8 cellular contexts compared by ENCODE assay signal in the genomic region with DNA sequence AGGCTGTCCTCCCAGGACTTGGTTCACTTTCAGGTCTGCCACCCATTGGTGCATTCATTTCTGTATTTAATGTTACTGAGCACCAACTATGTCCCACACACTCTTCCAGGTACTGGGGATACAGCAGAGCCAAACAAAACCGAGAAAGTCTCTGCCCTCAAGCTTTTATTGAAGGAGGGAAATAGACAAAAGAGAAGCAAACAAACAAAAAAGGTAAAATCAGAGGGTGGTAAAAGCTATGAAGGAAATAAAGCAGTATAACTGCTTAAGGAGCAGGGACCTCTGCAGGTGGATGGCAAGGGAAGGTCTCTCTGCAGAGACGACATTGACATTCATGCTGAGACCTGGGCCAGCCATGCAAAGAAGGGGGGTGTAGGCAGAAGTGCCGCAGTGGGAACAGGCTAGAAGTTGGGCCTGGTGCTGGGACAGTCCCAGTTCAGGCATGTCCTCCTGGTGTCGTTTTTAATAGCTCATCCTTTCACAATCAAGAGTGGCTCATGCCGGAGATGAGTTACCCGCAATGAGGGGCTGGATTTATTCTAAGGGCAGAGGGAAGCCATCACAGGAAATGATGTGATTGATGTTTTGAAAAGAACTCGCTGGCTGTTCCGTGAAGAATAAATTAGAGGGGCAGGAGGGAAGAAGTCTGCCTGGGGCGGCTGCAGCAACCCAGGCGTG.
DNase-seq lines count a peak whose midpoint lies in the region; TF ChIP-seq lines count a peak whose summit lies in the region.

No MANE protein-coding gene starts in this region.

- TF ChIP-seq CTCF in fibroblast of villous mesenchyme (IDR thresholded peaks at IDR 0.05; ENCODE audit: insufficient read depth, low read depth, low read length), result no peak
- TF ChIP-seq CTCF in ovary (IDR thresholded peaks at IDR 0.05), result no peak

- H3K36me3 ChIP-seq in ES-I3 (ENCODE audit: insufficient read depth, low read length), result no peaks in the 10 kb centered on the region; the same call in 1 of the 2 replicates
- no peaks in the 10 kb centered on the region for H3K36me3 ChIP-seq in HAP-1 (replicated peaks)
- H3K36me3 ChIP-seq in ovary, result no peaks in the 10 kb centered on the region

- H3K9ac ChIP-seq in ES-I3 (ENCODE audit: low read depth, low read length), result peak overlapping the region; percentile 28

- TF ChIP-seq POLR2A in ovary (IDR thresholded peaks at IDR 0.05), result no peak

- H3K4me3 ChIP-seq in HAP-1, result peak overlapping the region; percentile 15
- no peak overlapping the region for H3K4me3 ChIP-seq in fibroblast of villous mesenchyme (ENCODE audit: low read depth, low read length)
- H3K4me3 ChIP-seq in ovary, result peak overlapping the region; percentile 29

- no peaks in the 10 kb centered on the region for H3K27me3 ChIP-seq in HAP-1 (ENCODE audit: low read depth)
- H3K27me3 ChIP-seq in ovary, result no peaks in the 10 kb centered on the region

- H3K9me3 ChIP-seq in ES-I3 (ENCODE audit: control insufficient read depth, insufficient read depth, low read length) (no peaks in the 10 kb centered on the region), HAP-1 (no peaks in the 10 kb centered on the region), ovary (no peaks in the 10 kb centered on the region)

- no peak for TF ChIP-seq EP300 in ovary (IDR thresholded peaks at IDR 0.05)

- intact Hi-C loops in ovary (cut with DNase I), result loop anchor here (2.0 to 5.0 kb wide), 4 partner anchors 33 to 72 kb away; a partner anchor contains a TSS

- 18 to 30% (median 20%) methylated on average over 10 of the region's 10 CpGs for WGBS in ovary, 3 donors

- DNase-seq in HAP-1 (ENCODE audit: low spot score in 2 of 2), result peak in 1 of 2 experiments; percentile 37
- DNase-seq in NCI-H748 treated with DMSO at 0.1 percent for 48 hours (lab: John Stamatoyannopoulos, UW), result peak; percentile 74
- DNase-seq in activated T-cell treated with anti-CD3 and anti-CD28 coated beads for 4 hours, result peak; percentile 30
- peak; percentile 75 for DNase-seq in fibroblast of villous mesenchyme (ENCODE audit: low read depth)
- DNase-seq in ovary, result no peak
- no peak for DNase-seq in GDM1 (lab: John Stamatoyannopoulos, UW)
- no peak for DNase-seq in NCI-H128 (lab: John Stamatoyannopoulos, UW; ENCODE audit: unreplicated experiment)

- in situ Hi-C loops in HAP-1 (cut with MboI; ENCODE audit: low sequenced_read_pairs), result no loop called here

- peak overlapping the region; percentile 88 to 95 for H3K27ac ChIP-seq in ovary

- H3K4me1 ChIP-seq in ES-I3 (ENCODE audit: insufficient read depth, low read length) (peaks cover 53% of the 10 kb centered on the region), HAP-1 (peaks cover 31% of the 10 kb centered on the region), ovary (ENCODE audit: insufficient read depth) (peaks cover 13% of the 10 kb centered on the region)

Comparison
In these comparisons a context has a peak if more than half of its experiments do, and no peak if none do; other contexts are left out.
1. DNase-seq: peak in NCI-H748 treated with DMSO at 0.1 percent for 48 hours (single experiment), activated T-cell treated with anti-CD3 and anti-CD28 coated beads for 4 hours (single experiment) and fibroblast of villous mesenchyme (single experiment); none in ovary (0 of 5), GDM1 (single experiment) and NCI-H128 (single experiment).